Comparison of ENCODE assay signal across 13 cellular contexts in the genomic region with DNA sequence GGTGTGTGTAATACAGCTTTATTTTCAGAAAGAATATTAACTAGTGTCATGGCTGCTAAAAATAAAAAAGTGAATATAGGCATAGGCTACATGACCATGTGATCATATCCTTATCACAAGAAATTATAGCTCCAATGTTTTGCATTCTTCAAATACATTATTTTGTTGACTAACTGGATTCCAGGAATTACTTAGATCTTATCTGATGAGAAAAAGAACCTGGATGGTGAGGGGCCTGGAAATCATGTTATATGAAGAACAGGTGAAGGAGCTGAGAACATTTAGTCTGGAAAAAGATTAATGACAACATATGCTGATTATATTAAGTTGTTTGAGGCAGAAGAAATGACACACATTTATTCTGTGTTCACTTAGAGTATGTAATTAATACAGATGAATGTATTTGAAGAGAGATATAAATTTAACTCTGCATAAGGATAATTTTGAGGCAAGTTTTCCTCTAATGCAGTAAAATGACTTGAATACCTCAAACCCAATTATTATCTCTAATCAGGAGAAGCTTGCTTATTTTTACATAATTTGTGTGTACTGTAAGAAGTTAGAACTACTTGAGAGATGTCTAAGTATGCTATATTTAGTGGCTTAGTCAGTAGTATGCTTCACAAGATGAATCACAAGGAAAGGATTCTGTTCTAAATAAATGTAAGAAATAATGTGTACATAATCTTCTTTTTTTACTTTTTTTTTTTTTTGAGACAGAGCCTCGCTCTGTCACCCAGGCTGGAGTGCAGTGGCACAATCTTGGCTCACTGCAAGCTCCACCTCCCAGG. TPM values are rescaled to one million over a fixed set of nuclear protein-coding genes. Genes with fewer than 3 reads are reported as not detected.
DNase-seq lines count a peak whose midpoint lies in the region; ATAC-seq, FAIRE-seq and TF ChIP-seq lines count a peak whose summit lies in the region.
"Had no signal": no experiment of that assay in that cellular context is flagged by ENCODE, and none has a peak within 500 bp of the region (broad histone marks: within the 10 kb centered on the region; RNA-seq: fewer than 3 reads in every experiment).

No MANE protein-coding gene starts in this region.

- 100% methylated on average over 1 of the region's 1 CpG; no CpG with 5 or more reads in 2 of the 3 donors for WGBS in psoas muscle, 3 donors

- ATAC-seq in psoas muscle (peak; percentile 82 to 94 (median 87)), HG02973 (IDR thresholded peaks at IDR 0.05; ENCODE audit: unreplicated experiment) (no peak), upper lobe of right lung (no peak), HG03460 (IDR thresholded peaks at IDR 0.05; ENCODE audit: unreplicated experiment) (no peak)

- H3K27me3 ChIP-seq in endothelial cell of umbilical vein (ENCODE audit: control insufficient read depth in 2 of 2, insufficient read depth in 2 of 2, low read length in 2 of 2) (no peaks in the 10 kb centered on the region), psoas muscle (ENCODE audit: insufficient read depth in 3 of 3, low read length in 2 of 3) (no peaks in the 10 kb centered on the region), upper lobe of right lung (no peaks in the 10 kb centered on the region)

- H3K36me3 ChIP-seq in endothelial cell of umbilical vein (ENCODE audit: control insufficient read depth in 2 of 2, extremely low read depth in 1 of 2, insufficient read depth in 2 of 2, low read length in 2 of 2): no peaks in the 10 kb centered on the region
- H3K36me3 ChIP-seq in psoas muscle (ENCODE audit: insufficient read depth in 1 of 2, low read depth in 1 of 2): peaks cover 0 to 7% of the 10 kb centered on the region in 2 donors
- no peaks in the 10 kb centered on the region for H3K36me3 ChIP-seq in upper lobe of right lung

- CTCF ChIA-PET in endothelial cell of umbilical vein (lab: Charles Lee): interaction anchor here (0.9 to 1.4 kb wide), 8 partner anchors 9 to 160 kb away, joined by 3 to 6 read pairs (median 3); a partner anchor contains a TSS

- no peak overlapping the region for H3K9ac ChIP-seq in endothelial cell of umbilical vein (replicated peaks; ENCODE audit: extremely low read depth, insufficient read depth, low read length)

- H4K20me1 ChIP-seq in endothelial cell of umbilical vein (replicated peaks; ENCODE audit: control insufficient read depth, extremely low read depth, insufficient read depth, low read length): no peaks in the 10 kb centered on the region

- H3K27ac ChIP-seq in endothelial cell of umbilical vein (ENCODE audit: insufficient read depth, low read depth, low read length): peak overlapping the region; percentile 55
- peak overlapping the region; percentile 78 for H3K27ac ChIP-seq in psoas muscle
- no peak overlapping the region for H3K27ac ChIP-seq in upper lobe of right lung

- H3K4me2 ChIP-seq in endothelial cell of umbilical vein (ENCODE audit: insufficient read depth, low read length): peak overlapping the region; percentile 62

- H3K4me3 ChIP-seq in endothelial cell of umbilical vein (replicated peaks in 1 of 3; ENCODE audit: insufficient read depth in 1 of 3, low read depth in 1 of 3, low read length in 3 of 3) (no peak overlapping the region), psoas muscle (no peak overlapping the region), upper lobe of right lung (no peak overlapping the region)

- no peak for TF ChIP-seq POLR2A in endothelial cell of umbilical vein (IDR thresholded peaks at IDR 0.05; ENCODE audit: low read depth, low read length)

- DNase-seq in GM03348 (ENCODE audit: low spot score) (peak; percentile 59), RPMI7951 (ENCODE audit: low read depth) (peak; percentile 31), endothelial cell of umbilical vein (ENCODE audit: low read depth, low spot score) (peak; percentile 43), psoas muscle (no peak), upper lobe of right lung (no peak), NCI-H345 (lab: John Stamatoyannopoulos, UW) (no peak)
- DNase-seq: aorta, DMS53, NCI-H510A, T-helper 1 cell had no signal

- no peak for FAIRE-seq in endothelial cell of umbilical vein (lab: Jason Lieb, UNC)
- FAIRE-seq: H1 had no signal

- dilution Hi-C loops in endothelial cell of umbilical vein (cut with MboI; ENCODE audit: extremely low pct_ligation_motif_present, low sequenced_read_pairs): no loop called here

- H3K4me1 ChIP-seq in endothelial cell of umbilical vein (ENCODE audit: control insufficient read depth, extremely low read depth, insufficient read depth, low read length) (peaks cover 9% of the 10 kb centered on the region), psoas muscle (peaks cover 25% of the 10 kb centered on the region), upper lobe of right lung (no peaks in the 10 kb centered on the region)

- H2AFZ ChIP-seq in endothelial cell of umbilical vein (ENCODE audit: low read depth, low read length): no peak overlapping the region

- H3K9me1 ChIP-seq in endothelial cell of umbilical vein (replicated peaks; ENCODE audit: control insufficient read depth, extremely low read depth, insufficient read depth, low read length): no peaks in the 10 kb centered on the region

- intact Hi-C loops in endothelial cell of umbilical vein (cut with micrococcal nuclease): loop anchor here (1.0 kb wide), 1 partner anchor 22 kb away; no protein-coding TSS in a partner anchor
- intact Hi-C loops in psoas muscle (cut with DNase I): no loop called here
- intact Hi-C loops in upper lobe of right lung (cut with DNase I): no loop called here

- peaks cover 42% of the 10 kb centered on the region for H3K79me2 ChIP-seq in endothelial cell of umbilical vein (ENCODE audit: control insufficient read depth, insufficient read depth, low read length)

- POLR2A ChIA-PET in endothelial cell of umbilical vein (lab: Charles Lee): interaction anchor here (0.5 to 1.9 kb wide), 2 partner anchors 14 to 50 kb away, joined by 4 read pairs; a partner anchor contains a TSS

- TSS peak; percentile 41 for BruUV-seq in endothelial cell of umbilical vein (replicated peaks; lab: Mats Ljungman, UMichigan)

- TF ChIP-seq CTCF in endothelial cell of umbilical vein (IDR thresholded peaks at IDR 0.05; ENCODE audit: extremely low read depth in 1 of 2, insufficient read depth in 1 of 2, low read depth in 1 of 2, low read length in 2 of 2): no peak
- TF ChIP-seq CTCF in psoas muscle (IDR thresholded peaks at IDR 0.05): no peak
- TF ChIP-seq CTCF in upper lobe of right lung (IDR thresholded peaks at IDR 0.05): no peak

- no peaks in the 10 kb centered on the region for H3K9me3 ChIP-seq in endothelial cell of umbilical vein (replicated peaks; ENCODE audit: control insufficient read depth, insufficient read depth, low read length)
- no peaks in the 10 kb centered on the region for H3K9me3 ChIP-seq in psoas muscle
- peaks cover 4% of the 10 kb centered on the region for H3K9me3 ChIP-seq in upper lobe of right lung

TF ChIP-seq in endothelial cell of umbilical vein, 7 proteins besides CTCF, POLR2A, EP300 and RAD21:
- TF ChIP-seq GATA2 (IDR thresholded peaks at IDR 0.05; ENCODE audit: insufficient read depth, insufficient read length, low read depth, low read length) (no peak), FOS (IDR thresholded peaks at IDR 0.05; ENCODE audit: borderline replicate concordance, insufficient read depth, low read length) (peak; percentile 11), JUN (IDR thresholded peaks at IDR 0.05; ENCODE audit: borderline replicate concordance, insufficient read depth, insufficient read length, low read depth) (peak; percentile 1)

RNA-seq across cellular contexts. Expression of a gene that starts 13.5 kb away (rescaled TPM):
- 36.1 and 41.3 TPM in 2 replicates for total RNA-seq in RPMI7951 (2014; rRNA removed; shearing (Covaris generic))
- total RNA-seq in endothelial cell of umbilical vein (21.4 TPM in 2 replicates), psoas muscle (10 to 100 TPM; 48.2 to 88.7 (median 66.3) TPM), upper lobe of right lung (14.4 TPM)
- polyA plus RNA-seq in endothelial cell of umbilical vein (8.4 and 13.3 TPM in 2 replicates), psoas muscle (100 to 1,000 TPM in 1 of 3 donors, 10 to 100 TPM in 2; 16.7 to 101 (median 42.3) TPM)
- 10.6 and 10.7 TPM in 2 replicates for polyA plus RNA-seq in endothelial cell of umbilical vein (2011; cell fraction: cytosol; rRNA removed)
- 21.2 and 27.6 TPM in 2 replicates for polyA plus RNA-seq in endothelial cell of umbilical vein (2011; cell fraction: nucleus; rRNA removed)
- 10.3 and 16.4 TPM in 2 replicates for polyA plus RNA-seq in endothelial cell of umbilical vein (2012)
- 27.5 and 33.2 TPM in 2 replicates for polyA minus RNA-seq in endothelial cell of umbilical vein
- 11.2 TPM for polyA minus RNA-seq in endothelial cell of umbilical vein (2011; cell fraction: cytosol; rRNA and poly(A)+ RNA removed)
- 34.0 and 49.0 TPM in 2 replicates for polyA minus RNA-seq in endothelial cell of umbilical vein (2011; cell fraction: nucleus; rRNA and poly(A)+ RNA removed)

RNA-seq across cellular contexts. Expression of a gene that starts 13.9 kb away (rescaled TPM):
- total RNA-seq in RPMI7951 (2014; rRNA removed; shearing (Covaris generic)): 48.2 and 54.1 TPM in 2 replicates
- total RNA-seq in endothelial cell of umbilical vein: 15.0 and 15.8 TPM in 2 replicates
- polyA plus RNA-seq in endothelial cell of umbilical vein: 17.8 and 19.5 TPM in 2 replicates
- polyA plus RNA-seq in endothelial cell of umbilical vein (2011; cell fraction: cytosol; rRNA removed): 20.1 and 21.2 TPM in 2 replicates
- 7.0 and 9.9 TPM in 2 replicates for polyA plus RNA-seq in endothelial cell of umbilical vein (2011; cell fraction: nucleus; rRNA removed)
- polyA plus RNA-seq in endothelial cell of umbilical vein (2012): 18.2 and 21.3 TPM in 2 replicates
- 4.4 and 7.6 TPM in 2 replicates for polyA minus RNA-seq in endothelial cell of umbilical vein
- polyA minus RNA-seq in endothelial cell of umbilical vein (2011; cell fraction: cytosol; rRNA and poly(A)+ RNA removed): 8.2 TPM
- 1.8 and 4.7 TPM in 2 replicates for polyA minus RNA-seq in endothelial cell of umbilical vein (2011; cell fraction: nucleus; rRNA and poly(A)+ RNA removed)
- 10 to 100 TPM in 3 of 4 donors, 1 to 10 TPM in 1; 7.7 to 13.8 (median 12.3) TPM for total RNA-seq in psoas muscle
- polyA plus RNA-seq in psoas muscle: 10 to 100 TPM; 17.2 to 39.3 (median 18.8) TPM
- total RNA-seq in upper lobe of right lung: 22.8 TPM

Comparison
In these comparisons a context has a peak if more than half of its experiments do, and no peak if none do; other contexts are left out.
1. DNase-seq: peak in GM03348 (single experiment), RPMI7951 (single experiment) and endothelial cell of umbilical vein (single experiment); none in psoas muscle (0 of 2), upper lobe of right lung (single experiment) and NCI-H345 (single experiment).
2. ATAC-seq: peak in psoas muscle (4 of 4); none in HG02973 (single experiment), upper lobe of right lung (single experiment) and HG03460 (single experiment).